17 cellular contexts compared by ENCODE assay signal in the genomic region with DNA sequence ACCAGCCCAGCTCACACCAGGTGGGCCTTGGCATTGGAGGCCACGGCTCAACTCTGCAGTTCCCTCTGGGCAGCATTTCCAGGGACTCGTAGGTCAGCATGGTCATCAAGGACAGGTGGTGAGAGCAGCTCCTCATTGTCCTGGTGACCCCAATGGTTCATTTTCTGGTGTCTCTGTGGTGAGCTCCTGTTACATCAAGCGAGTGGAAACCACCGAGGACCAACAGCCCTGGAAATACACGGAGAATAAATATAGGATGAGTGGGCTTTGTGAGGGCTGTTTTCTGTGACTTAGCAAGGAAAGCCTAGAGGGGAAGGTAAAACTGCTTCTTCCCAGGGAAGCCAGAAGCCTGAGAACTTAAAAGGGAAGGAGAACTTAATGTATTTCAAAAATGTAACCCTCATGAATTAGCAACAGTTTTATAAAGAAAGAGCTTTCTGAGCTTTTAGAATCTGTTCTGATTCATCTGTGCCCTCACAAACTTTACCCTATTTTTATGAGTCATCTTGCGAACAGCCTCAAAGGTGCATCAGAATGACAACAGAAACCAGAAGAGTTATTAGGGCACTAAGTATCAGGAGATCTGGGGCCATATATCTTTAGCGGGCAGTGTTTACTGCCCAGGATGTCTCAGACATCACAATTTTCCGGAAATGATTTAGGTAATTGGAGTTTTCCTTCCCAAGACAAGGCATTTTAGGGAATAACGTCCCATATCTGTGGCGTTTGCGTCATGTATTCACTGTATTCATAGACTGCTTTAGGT. TPM values are rescaled to one million over a fixed set of nuclear protein-coding genes. Genes with fewer than 3 reads are reported as not detected.
DNase-seq lines count a peak whose midpoint lies in the region; ATAC-seq, FAIRE-seq and TF ChIP-seq lines count a peak whose summit lies in the region.
"Had no signal": no experiment of that assay in that cellular context is flagged by ENCODE, and none has a peak within 500 bp of the region (broad histone marks: within the 10 kb centered on the region; RNA-seq: fewer than 3 reads in every experiment).

No MANE protein-coding gene starts in this region.

- no peak overlapping the region for H3K4me3 Mint-ChIP-seq in activated CD8-positive, alpha-beta T cell treated with anti-CD3 and anti-CD28 coated beads, Interleukin-2, amount 10 ng/mL, durations not matched to agents 7 days and 5 days
- H3K4me3 Mint-ChIP-seq in neural crest cell: no peak overlapping the region
- H3K4me3 Mint-ChIP-seq: endodermal cell; naive thymus-derived CD4-positive, alpha-beta T cell had no signal

- POLR2A ChIA-PET in activated CD8-positive, alpha-beta T cell treated with anti-CD3 and anti-CD28 coated beads, Interleukin-2, amount 10 ng/mL, durations not matched to agents 7 days and 5 days (lab: Charles Lee): interaction anchor here (0.6 to 1.8 kb wide), 3 partner anchors 11 to 97 kb away, joined by 3 to 6 read pairs (median 4); partner anchors contain the start of gene COX5B

- CTCF ChIA-PET in activated CD8-positive, alpha-beta T cell treated with anti-CD3 and anti-CD28 coated beads, Interleukin-2, amount 10 ng/mL, durations not matched to agents 7 days and 5 days (lab: Charles Lee): interaction anchor here (0.9 to 3.0 kb wide), 8 partner anchors 9 to 97 kb away, joined by 3 to 21 read pairs (median 6); partner anchors contain the start of gene ACTR1B

- no peak for TF ChIP-seq CTCF in neural crest cell (conservative IDR thresholded peaks at IDR 0.05)

- no peaks in the 10 kb centered on the region for H3K9me3 Mint-ChIP-seq in activated CD8-positive, alpha-beta T cell treated with anti-CD3 and anti-CD28 coated beads, Interleukin-2, amount 10 ng/mL, durations not matched to agents 7 days and 5 days (ENCODE audit: insufficient read depth)
- H3K9me3 Mint-ChIP-seq in neural crest cell: no peaks in the 10 kb centered on the region
- H3K9me3 Mint-ChIP-seq: naive thymus-derived CD4-positive, alpha-beta T cell had no signal

- H3K4me1 Mint-ChIP-seq in activated CD8-positive, alpha-beta T cell treated with anti-CD3 and anti-CD28 coated beads, Interleukin-2, amount 10 ng/mL, durations not matched to agents 7 days and 5 days (ENCODE audit: low read depth): peaks cover 18% of the 10 kb centered on the region
- H3K4me1 Mint-ChIP-seq in neural crest cell: no peaks in the 10 kb centered on the region

- ATAC-seq in GM18867 (IDR thresholded peaks at IDR 0.05; ENCODE audit: unreplicated experiment): peak; percentile 72
- ATAC-seq in HG02870 (IDR thresholded peaks at IDR 0.05; ENCODE audit: unreplicated experiment): peak; percentile 66
- peak; percentile 53 for ATAC-seq in activated CD8-positive, alpha-beta T cell treated with anti-CD3 and anti-CD28 coated beads, Interleukin-2, amount 10 ng/mL, durations not matched to agents 7 days and 5 days
- ATAC-seq in HG03460 (IDR thresholded peaks at IDR 0.05; ENCODE audit: unreplicated experiment): no peak
- ATAC-seq: naive thymus-derived CD4-positive, alpha-beta T cell; SK-N-SH treated with all-trans-retinoic acid at 6 μM for 48 hours had no signal

- H3K27ac Mint-ChIP-seq in activated CD8-positive, alpha-beta T cell treated with anti-CD3 and anti-CD28 coated beads, Interleukin-2, amount 10 ng/mL, durations not matched to agents 7 days and 5 days: no peak overlapping the region
- H3K27ac Mint-ChIP-seq in neural crest cell (ENCODE audit: unreplicated experiment): peak overlapping the region; percentile 69
- H3K27ac Mint-ChIP-seq: endodermal cell had no signal

- no peak for FAIRE-seq in RCC 7860 (lab: Jason Lieb, UNC)
- FAIRE-seq in frontal cortex (lab: Jason Lieb, UNC): no peak
- FAIRE-seq: GM18507 had no signal

- H3K36me3 Mint-ChIP-seq in activated CD8-positive, alpha-beta T cell treated with anti-CD3 and anti-CD28 coated beads, Interleukin-2, amount 10 ng/mL, durations not matched to agents 7 days and 5 days (ENCODE audit: low read depth): no peaks in the 10 kb centered on the region
- no peaks in the 10 kb centered on the region for H3K36me3 Mint-ChIP-seq in neural crest cell (ENCODE audit: low read depth)
- H3K36me3 Mint-ChIP-seq: naive thymus-derived CD4-positive, alpha-beta T cell had no signal

- no peak for DNase-seq in activated CD8-positive, alpha-beta T cell treated with anti-CD3 and anti-CD28 coated beads, Interleukin-2, amount 10 ng/mL, durations not matched to agents 7 days and 5 days
- DNase-seq in neural crest cell (ENCODE audit: low read depth, low spot score) (no peak), RCC 7860 (ENCODE audit: low spot score) (no peak), foreskin melanocyte (no peak), frontal cortex (ENCODE audit: low spot score in 2 of 2) (no peak)
- DNase-seq: activated effector memory CD4-positive, alpha-beta T cell treated with Interleukin-2 at 50 U/mL for 16 hours; caudate nucleus; endodermal cell; NCI-H2107; right cardiac atrium; WERI-Rb-1 had no signal

- no peaks in the 10 kb centered on the region for H3K27me3 Mint-ChIP-seq in activated CD8-positive, alpha-beta T cell treated with anti-CD3 and anti-CD28 coated beads, Interleukin-2, amount 10 ng/mL, durations not matched to agents 7 days and 5 days (ENCODE audit: low read depth)
- H3K27me3 Mint-ChIP-seq in neural crest cell (ENCODE audit: low read depth): no peaks in the 10 kb centered on the region

RNA-seq across cellular contexts. Expression of gene C2orf92, which starts 18.7 kb away (rescaled TPM):
- 1 to 10 TPM; 4.0 to 5.5 TPM for total RNA-seq in activated CD8-positive, alpha-beta T cell treated with anti-CD3 and anti-CD28 coated beads, Interleukin-2, amount 10 ng/mL, durations not matched to agents 7 days and 5 days
- total RNA-seq in neural crest cell (10.3 and 12.5 TPM in 2 replicates), frontal cortex (3.3 TPM)

RNA-seq across cellular contexts. Expression of gene ACTR1B, which starts 24.4 kb away (rescaled TPM):
- 10 to 100 TPM; 73.2 to 74.3 TPM for total RNA-seq in activated CD8-positive, alpha-beta T cell treated with anti-CD3 and anti-CD28 coated beads, Interleukin-2, amount 10 ng/mL, durations not matched to agents 7 days and 5 days
- total RNA-seq in neural crest cell (62.6 and 63.4 TPM in 2 replicates), frontal cortex (28.9 TPM)

RNA-seq across cellular contexts. Expression of gene ZAP70, which starts 25.1 kb away (rescaled TPM):
- total RNA-seq in activated CD8-positive, alpha-beta T cell treated with anti-CD3 and anti-CD28 coated beads, Interleukin-2, amount 10 ng/mL, durations not matched to agents 7 days and 5 days: 100 to 1,000 TPM; 268 to 297 TPM
- 2.4 and 2.8 TPM in 2 replicates for total RNA-seq in neural crest cell
- total RNA-seq in frontal cortex: 0.82 TPM

RNA-seq across cellular contexts. Expression of gene COX5B, which starts 42.4 kb away (rescaled TPM):
- 100 to 1,000 TPM; 215 to 216 TPM for total RNA-seq in activated CD8-positive, alpha-beta T cell treated with anti-CD3 and anti-CD28 coated beads, Interleukin-2, amount 10 ng/mL, durations not matched to agents 7 days and 5 days
- 142 TPM in 2 replicates for total RNA-seq in neural crest cell
- total RNA-seq in frontal cortex: 351 TPM

Comparison
In these comparisons a context has a peak if more than half of its experiments do, and no peak if none do; other contexts are left out.
1. RNA of gene ZAP70, which starts 25.1 kb away (total RNA-seq): 268 to 297 TPM in activated CD8-positive, alpha-beta T cell treated with anti-CD3 and anti-CD28 coated beads, Interleukin-2, amount 10 ng/mL, durations not matched to agents 7 days and 5 days; 2.4 to 2.8 TPM in neural crest cell and 0.82 TPM in frontal cortex (single experiment); every median in the first group is over 10 times any median in the second.